6 cellular contexts compared by ENCODE assay signal in genomic region chr9:97248252-97248651, GRCh38. TPM values are rescaled to one million over a fixed set of nuclear protein-coding genes. Genes with fewer than 3 reads are reported as not detected.
DNase-seq lines count a peak whose midpoint lies in the region; TF ChIP-seq lines count a peak whose summit lies in the region.
"Not testable (repeated sequence)": the region's sequence is repeated elsewhere in the genome, so short reads cannot be mapped to it uniquely, and the experiment has no call there.

No MANE protein-coding gene starts in this region.

- WGBS in mesodermal cell (ENCODE audit: insufficient coverage in 2 of 2), 2 experiments: 75 to 85% methylated on average over 2 of the region's 2 CpGs

- CTCF ChIA-PET in Caco-2 (lab: Charles Lee): not testable (repeated sequence)

- DNase-seq in Caco-2; chondrocyte (ENCODE audit: low spot score): not testable (repeated sequence)
- DNase-seq in LHCN-M2 (ENCODE audit: low read depth) (peak; percentile 2), RPMI7951 (ENCODE audit: low read depth) (peak; percentile 3), fibroblast of the aortic adventitia (ENCODE audit: low read depth) (peak; percentile 13)

- H3K36me3 ChIP-seq in Caco-2 (ENCODE audit: control insufficient read depth, insufficient read depth, low read length); mesodermal cell (ENCODE audit: control insufficient read depth, insufficient read depth, low read length): not testable (repeated sequence)

- not testable (repeated sequence) for H3K4me3 ChIP-seq in Caco-2 (ENCODE audit: low read depth, low read length); fibroblast of the aortic adventitia (ENCODE audit: low read depth, low read length); mesodermal cell (ENCODE audit: extremely low read depth, insufficient read depth, low read length, poor library complexity, severe bottlenecking)

- not testable (repeated sequence) for BruUV-seq in Caco-2 (replicated peaks; lab: Mats Ljungman, UMichigan)

- H3K27me3 Mint-ChIP-seq in Caco-2 (ENCODE audit: insufficient read depth, unreplicated experiment); chondrocyte (ENCODE audit: low read depth): not testable (repeated sequence)

- not testable (repeated sequence) for H3K27me3 ChIP-seq in Caco-2 (replicated peaks; ENCODE audit: control insufficient read depth, insufficient read depth, low read length)

- not testable (repeated sequence) for H3K4me1 ChIP-seq in Caco-2; mesodermal cell (ENCODE audit: control insufficient read depth, insufficient read depth, low read length, poor library complexity, severe bottlenecking)

- POLR2A ChIA-PET in Caco-2 (lab: Charles Lee): not testable (repeated sequence)

- TF ChIP-seq CTCF in Caco-2 (IDR thresholded peaks at IDR 0.05; ENCODE audit: insufficient read depth in 1 of 2, low read depth in 1 of 2, low read length in 1 of 2, severe bottlenecking in 1 of 2, unreplicated experiment in 1 of 2); chondrocyte (IDR thresholded peaks at IDR 0.05); fibroblast of the aortic adventitia (IDR thresholded peaks at IDR 0.05; ENCODE audit: insufficient read depth, low read length): not testable (repeated sequence)

- H3K4me1 Mint-ChIP-seq in Caco-2 (ENCODE audit: low read depth, unreplicated experiment) (peaks cover 16% of the 10 kb centered on the region), chondrocyte (ENCODE audit: low read depth) (peaks cover 18% of the 10 kb centered on the region)

- peak overlapping the region; percentile 57 for H3K27ac ChIP-seq in mesodermal cell (ENCODE audit: low read depth, low read length, severe bottlenecking)

- intact Hi-C loops in Caco-2 (cut with micrococcal nuclease; ENCODE audit: unreplicated experiment): not testable (repeated sequence)

- not testable (repeated sequence) for H3K9me3 Mint-ChIP-seq in Caco-2 (ENCODE audit: unreplicated experiment); chondrocyte (ENCODE audit: low read depth)

- not testable (repeated sequence) for H3K9me3 ChIP-seq in Caco-2; mesodermal cell (ENCODE audit: control insufficient read depth, low read length)

- H3K4me3 Mint-ChIP-seq in Caco-2 (ENCODE audit: unreplicated experiment); chondrocyte (ENCODE audit: unreplicated experiment): not testable (repeated sequence)

- H3K27ac Mint-ChIP-seq in Caco-2 (ENCODE audit: unreplicated experiment): peak overlapping the region; percentile 69
- H3K27ac Mint-ChIP-seq in chondrocyte (ENCODE audit: unreplicated experiment): peak overlapping the region; percentile 75

- H3K36me3 Mint-ChIP-seq in Caco-2 (ENCODE audit: insufficient read depth, unreplicated experiment); chondrocyte (ENCODE audit: low read depth): not testable (repeated sequence)

RNA-seq across cellular contexts. Expression of gene CCDC180, which starts 59.2 kb away (rescaled TPM):
- total RNA-seq in Caco-2 (2022) (2.3 and 5.9 TPM in 2 replicates), LHCN-M2 (2014; rRNA removed) (not detected in 2 replicates), chondrocyte (5.1 to 8.5 TPM (median 5.4 TPM) in 3 replicates), fibroblast of the aortic adventitia (ENCODE audit: low replicate concordance) (4.2 and 27.2 TPM in 2 replicates)
- polyA plus RNA-seq in LHCN-M2 (2012): 0.04 TPM
- total RNA-seq in RPMI7951 (2014; rRNA removed; shearing (Covaris generic)): 0.29 and 0.72 TPM in 2 replicates
- polyA plus RNA-seq in mesodermal cell (2013, experiment 1 of 2): 3.5 TPM
- 1.3 TPM for polyA plus RNA-seq in mesodermal cell (2013, experiment 2 of 2)
